ENCODE assay signal across 14 cellular contexts in genomic region chr4:17812801-17813200, GRCh38. TPM values are rescaled to one million over a fixed set of nuclear protein-coding genes. Genes with fewer than 3 reads are reported as not detected.
DNase-seq lines count a peak whose midpoint lies in the region; ATAC-seq and TF ChIP-seq lines count a peak whose summit lies in the region.
"Had no signal": no experiment of that assay in that cellular context is flagged by ENCODE, and none has a peak within 500 bp of the region (broad histone marks: within the 10 kb centered on the region; RNA-seq: fewer than 3 reads in every experiment).

No MANE protein-coding gene starts in this region.

- H2AFZ ChIP-seq in DND-41 (ENCODE audit: low read depth, low read length), result no peak overlapping the region

- TF ChIP-seq POLR2A in transverse colon (IDR thresholded peaks at IDR 0.05), result no peak

- ATAC-seq in DND-41 (ENCODE audit: insufficient read depth, low read depth) (no peak), GM18498 (IDR thresholded peaks at IDR 0.05; ENCODE audit: unreplicated experiment) (no peak)
- ATAC-seq: activated T-cell treated with anti-CD3 and anti-CD28 coated beads, Interleukin-2, amount 50 U/mL, for 4 hours; left ventricle myocardium superior; Right ventricle myocardium inferior had no signal

- H3K4me1 Mint-ChIP-seq in activated naive CD8-positive, alpha-beta T cell treated with anti-CD3 and anti-CD28 coated beads for 36 hours, result peaks cover 18% of the 10 kb centered on the region

- TF ChIP-seq EP300 in transverse colon (IDR thresholded peaks at IDR 0.05; ENCODE audit: low read depth), result no peak

- in situ Hi-C loops in transverse colon (cut with MboI; ENCODE audit: low pct_ligation_motif_present in 1 of 4, low pct_unique_long_range_greater_than_20kb in 1 of 4, low sequenced_read_pairs in 3 of 4), result loop anchor here in 3 of 4 donors (25.0 kb wide), 3 partner anchors 226 to 774 kb away; partner anchors contain the start of gene LAP3 (in 1 of the 3)

- peaks cover 98% of the 10 kb centered on the region for H3K79me2 ChIP-seq in DND-41 (ENCODE audit: insufficient read depth, low read length)

- no peaks in the 10 kb centered on the region for H3K9me3 Mint-ChIP-seq in activated naive CD8-positive, alpha-beta T cell treated with anti-CD3 and anti-CD28 coated beads for 36 hours
- H3K9me3 Mint-ChIP-seq: activated T-cell treated with anti-CD3 and anti-CD28 coated beads, Interleukin-2, amount 50 U/mL, for 4 hours had no signal

- no peaks in the 10 kb centered on the region for H3K27me3 ChIP-seq in DND-41 (ENCODE audit: insufficient read depth, low read length, poor library complexity)
- H3K27me3 ChIP-seq in HUES64 (ENCODE audit: insufficient read depth, low read length), result no peaks in the 10 kb centered on the region
- no peaks in the 10 kb centered on the region for H3K27me3 ChIP-seq in transverse colon
- H3K27me3 ChIP-seq: stomach had no signal

- intact Hi-C loops in transverse colon (cut with DNase I; ENCODE audit: low total_unique reads), result loop anchor here (10.0 kb wide), 1 partner anchor 782 kb away; no protein-coding TSS in a partner anchor

- peaks cover 47% of the 10 kb centered on the region for H4K20me1 ChIP-seq in DND-41 (ENCODE audit: insufficient read depth, low read length)

- H3K27ac Mint-ChIP-seq in activated naive CD8-positive, alpha-beta T cell treated with anti-CD3 and anti-CD28 coated beads for 36 hours, result no peak overlapping the region

- WGBS in HUES64, result 86% methylated on average over 3 of the region's 3 CpGs
- 65 to 75% methylated on average over 3 of the region's 3 CpGs for WGBS in transverse colon (ENCODE audit: low coverage in 1 of 2), 2 donors

- H3K4me3 ChIP-seq in DND-41 (ENCODE audit: low read depth in 1 of 2, low read length in 2 of 2) (peak overlapping the region; percentile 77 to 95; a peak in 3 of 4 replicates), HUES64 (ENCODE audit: low read length) (peak overlapping the region; percentile 85), transverse colon (no peak overlapping the region)
- H3K4me3 ChIP-seq: skin epidermis, stomach had no signal

- H3K36me3 Mint-ChIP-seq in activated naive CD8-positive, alpha-beta T cell treated with anti-CD3 and anti-CD28 coated beads for 36 hours, result peaks cover 54% of the 10 kb centered on the region

- DNase-seq in DND-41, result no peak
- no peak for DNase-seq in activated naive CD8-positive, alpha-beta T cell treated with anti-CD3 and anti-CD28 coated beads for 36 hours
- DNase-seq in lung microvascular endothelial cell (ENCODE audit: low read depth in 2 of 2), result peak; percentile 37
- DNase-seq in transverse colon, result no peak
- DNase-seq in stimulated activated CD4-positive, alpha-beta T cell treated with anti-CD3 and anti-CD28 coated beads, Interleukin-2, amount 100 ng/mL, for 24 hours, result no peak
- DNase-seq in foreskin melanocyte, result no peak
- DNase-seq: activated T-cell treated with anti-CD3 and anti-CD28 coated beads, Interleukin-2, amount 50 U/mL, for 4 hours; left ventricle myocardium superior; MV-4-11; stomach had no signal

- H3K4me3 Mint-ChIP-seq in activated naive CD8-positive, alpha-beta T cell treated with anti-CD3 and anti-CD28 coated beads for 36 hours, result peak overlapping the region; percentile 97

- H3K36me3 ChIP-seq in DND-41 (ENCODE audit: insufficient read depth, low read length), result peaks cover 67% of the 10 kb centered on the region
- H3K36me3 ChIP-seq in HUES64 (ENCODE audit: insufficient read depth, low read length), result peaks cover 58% of the 10 kb centered on the region
- H3K36me3 ChIP-seq in transverse colon, result no peaks in the 10 kb centered on the region
- H3K36me3 ChIP-seq: stomach had no signal

- H3K4me2 ChIP-seq in DND-41 (ENCODE audit: insufficient read depth, low read length), result peak overlapping the region; percentile 81

- H3K9ac ChIP-seq in DND-41 (ENCODE audit: low read depth, low read length), result peak overlapping the region; percentile 92
- H3K9ac ChIP-seq in HUES64 (ENCODE audit: low read depth, low read length), result peak overlapping the region; percentile 96; the same call in 1 of the 2 replicates

- TF ChIP-seq CTCF in DND-41 (IDR thresholded peaks at IDR 0.05; ENCODE audit: borderline replicate concordance, extremely low read depth, low read length, poor library complexity, severe bottlenecking) (no peak), transverse colon (IDR thresholded peaks at IDR 0.05) (no peak)

- H3K27ac ChIP-seq in DND-41 (ENCODE audit: low read length) (peak overlapping the region; percentile 97; the same call in 1 of the 2 replicates), HUES64 (ENCODE audit: low read depth, low read length) (no peak overlapping the region), transverse colon (no peak overlapping the region)
- H3K27ac ChIP-seq: stomach had no signal

- H3K9me3 ChIP-seq in DND-41 (ENCODE audit: insufficient read depth, low read length, severe bottlenecking) (no peaks in the 10 kb centered on the region), HUES64 (ENCODE audit: insufficient read depth, low read depth, low read length) (no peaks in the 10 kb centered on the region), transverse colon (no peaks in the 10 kb centered on the region)
- H3K9me3 ChIP-seq: stomach had no signal

- no peaks in the 10 kb centered on the region for H3K27me3 Mint-ChIP-seq in activated naive CD8-positive, alpha-beta T cell treated with anti-CD3 and anti-CD28 coated beads for 36 hours

- H3K4me1 ChIP-seq in DND-41 (ENCODE audit: insufficient read depth, low read length) (peaks cover 54% of the 10 kb centered on the region), HUES64 (ENCODE audit: insufficient read depth, low read length) (peaks cover 6% of the 10 kb centered on the region), transverse colon (peaks cover 12 to 30% (median 24%) of the 10 kb centered on the region in 4 donors)

RNA-seq across cellular contexts. Expression of gene NCAPG, which starts 2.0 kb away (rescaled TPM):
- 46.4 TPM for polyA plus RNA-seq in HUES64 (2013, experiment 1 of 2)
- polyA plus RNA-seq in HUES64 (2013, experiment 2 of 2), result 56.7 TPM
- total RNA-seq in activated naive CD8-positive, alpha-beta T cell treated with anti-CD3 and anti-CD28 coated beads for 36 hours, result 10 to 100 TPM; 68.7 to 69.0 TPM
- total RNA-seq in lung microvascular endothelial cell, result 4.0 and 14.8 TPM in 2 replicates
- total RNA-seq in transverse colon, result 1 to 10 TPM in 1 of 4 donors, under 1 TPM in 2, not detected in 1; 0.48 to 3.2 (median 0.96) TPM

RNA-seq across cellular contexts. Expression of gene DCAF16, which starts 2.2 kb away (rescaled TPM):
- 22.4 TPM for polyA plus RNA-seq in HUES64 (2013, experiment 1 of 2)
- polyA plus RNA-seq in HUES64 (2013, experiment 2 of 2), result 27.4 TPM
- total RNA-seq in activated naive CD8-positive, alpha-beta T cell treated with anti-CD3 and anti-CD28 coated beads for 36 hours, result 10 to 100 TPM; 39.8 to 43.0 TPM
- 13.3 and 19.0 TPM in 2 replicates for total RNA-seq in lung microvascular endothelial cell
- total RNA-seq in transverse colon, result 10 to 100 TPM in 3 of 4 donors, 1 to 10 TPM in 1; 9.0 to 23.3 (median 16.7) TPM

RNA-seq across cellular contexts. Expression of gene FAM184B, which starts 31.4 kb away (rescaled TPM):
- polyA plus RNA-seq in HUES64 (2013, experiment 1 of 2), result 0.15 TPM
- polyA plus RNA-seq in HUES64 (2013, experiment 2 of 2), result 0.19 TPM
- under 1 TPM in 1 of 2 experiments, not detected in 1; 0.04 TPM for total RNA-seq in activated naive CD8-positive, alpha-beta T cell treated with anti-CD3 and anti-CD28 coated beads for 36 hours
- total RNA-seq in lung microvascular endothelial cell (not detected in 2 replicates), transverse colon (under 1 TPM; 0.14 to 0.75 (median 0.18) TPM)
- total RNA-seq: left ventricle myocardium superior, Right ventricle myocardium inferior had no signal

Comparison
In these comparisons a context has a peak if more than half of its experiments do, and no peak if none do; other contexts are left out.
1. DNase-seq: peak in lung microvascular endothelial cell (2 of 2); none in DND-41 (single experiment), activated naive CD8-positive, alpha-beta T cell treated with anti-CD3 and anti-CD28 coated beads for 36 hours (single experiment), transverse colon (single experiment), stimulated activated CD4-positive, alpha-beta T cell treated with anti-CD3 and anti-CD28 coated beads, Interleukin-2, amount 100 ng/mL, for 24 hours (0 of 2) and foreskin melanocyte (single experiment).
2. H3K4me3 ChIP-seq: peak in DND-41 (2 of 2) and HUES64 (single experiment); none in transverse colon (0 of 4).